In the genomic region with DNA sequence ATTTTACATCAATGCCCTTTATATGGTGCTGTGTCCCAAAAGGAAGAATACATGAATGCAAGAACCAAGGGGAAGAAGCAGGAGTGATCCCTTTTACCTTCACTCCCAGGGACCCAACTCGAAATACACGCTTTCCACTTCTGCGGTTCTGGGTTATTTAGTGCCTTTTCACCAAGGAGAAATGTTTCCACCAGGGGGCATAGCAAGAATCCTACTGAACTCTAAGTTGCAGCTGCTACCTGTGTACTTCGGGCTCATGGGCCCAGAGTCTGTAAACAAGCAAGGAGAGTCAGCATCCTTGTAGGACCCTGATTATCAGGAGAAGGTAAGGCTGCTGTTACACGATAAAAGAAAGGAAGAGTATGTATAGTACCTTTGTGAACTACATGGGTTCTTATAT, we compare ENCODE assay signal across 8 cellular contexts. TPM values are rescaled to one million over a fixed set of nuclear protein-coding genes. Genes with fewer than 3 reads are reported as not detected.
DNase-seq lines count a peak whose midpoint lies in the region; ATAC-seq and TF ChIP-seq lines count a peak whose summit lies in the region.

No MANE protein-coding gene starts in this region.

- no peak overlapping the region for H3K27ac Mint-ChIP-seq in Calu3 (ENCODE audit: unreplicated experiment)

- ATAC-seq in esophagus mucosa = no peak

- TF ChIP-seq CTCF in Calu3 (IDR thresholded peaks at IDR 0.05; ENCODE audit: unreplicated experiment) (peak; percentile 76), liver (IDR thresholded peaks at IDR 0.05; ENCODE audit: low read depth, low read length, missing input control) (peak; percentile 47)

- no peak overlapping the region for H3K4me3 Mint-ChIP-seq in Calu3 (ENCODE audit: low read depth, unreplicated experiment)

- no peaks in the 10 kb centered on the region for H3K4me1 ChIP-seq in liver (ENCODE audit: control insufficient read depth in 4 of 4, insufficient read depth in 4 of 4, low read length in 3 of 4)

- H3K36me3 ChIP-seq in liver (ENCODE audit: control insufficient read depth in 4 of 4, insufficient read depth in 3 of 4, low read depth in 1 of 4, low read length in 3 of 4) = no peaks in the 10 kb centered on the region

- H3K27ac ChIP-seq in liver (ENCODE audit: low read depth in 1 of 2, low read length in 2 of 2) = no peak overlapping the region

- 56% methylated on average over 5 of the region's 5 CpGs for WGBS in liver

- no peak overlapping the region for H3K9ac ChIP-seq in liver (ENCODE audit: low read depth in 1 of 2, low read length in 2 of 2)

- no peak overlapping the region for H3K4me3 ChIP-seq in liver (ENCODE audit: low read depth in 1 of 3, low read length in 3 of 3)

- H3K36me3 Mint-ChIP-seq in Calu3 (ENCODE audit: insufficient read depth, unreplicated experiment) = no peaks in the 10 kb centered on the region

- no peaks in the 10 kb centered on the region for H3K9me3 Mint-ChIP-seq in Calu3 (ENCODE audit: low read depth, unreplicated experiment)

- H3K4me1 Mint-ChIP-seq in Calu3 (ENCODE audit: low read depth, unreplicated experiment) = no peaks in the 10 kb centered on the region

- H3K27me3 Mint-ChIP-seq in Calu3 (ENCODE audit: unreplicated experiment) = no peaks in the 10 kb centered on the region

- H3K27me3 ChIP-seq in liver (ENCODE audit: control insufficient read depth in 4 of 4, insufficient read depth in 4 of 4, low read length in 3 of 4) = no peaks in the 10 kb centered on the region

- CTCF ChIA-PET in Calu3 (lab: Charles Lee) = interaction anchor here (1.0 to 2.0 kb wide), 6 partner anchors 10 to 114 kb away, joined by 3 to 15 read pairs (median 6); no protein-coding TSS in a partner anchor

- peaks cover 0 to 3% (median 0%) of the 10 kb centered on the region in 4 donors for H3K9me3 ChIP-seq in liver (ENCODE audit: control insufficient read depth in 4 of 4, low read length in 3 of 4)

- peak; percentile 65 for DNase-seq in Calu3
- DNase-seq in HT-29 (ENCODE audit: low spot score) = peak; percentile 61
- peak; percentile 69 for DNase-seq in amniotic epithelial cell (ENCODE audit: low read depth)
- no peak for DNase-seq in cerebellar cortex (ENCODE audit: low spot score)
- no peak for DNase-seq in activated T-cell treated with anti-CD3 and anti-CD28 coated beads, Interleukin-2, amount 50 U/mL, for 48 hours
- DNase-seq in activated CD8-positive, alpha-beta memory T cell treated with anti-CD3 and anti-CD28 coated beads, Interleukin-2, amount 50 U/mL, for 4 hours = no peak

- peak; percentile 64 to 84 for TF ChIP-seq RAD21 in liver (IDR thresholded peaks at IDR 0.05)

- intact Hi-C loops in Calu3 (cut with micrococcal nuclease; ENCODE audit: unreplicated experiment) = loop anchor here (1.0 to 2.0 kb wide), 2 partner anchors 95 to 115 kb away; no protein-coding TSS in a partner anchor

- no TSS peak for BruUV-seq in Calu3 (replicated peaks; lab: Mats Ljungman, UMichigan)

TF ChIP-seq in liver, 16 proteins besides CTCF, POLR2A, EP300 and RAD21:
- no peak for TF ChIP-seq JUND (IDR thresholded peaks at IDR 0.05)
- TF ChIP-seq NR2F2 (IDR thresholded peaks at IDR 0.05) = no peak
- TF ChIP-seq, protein P1, sequence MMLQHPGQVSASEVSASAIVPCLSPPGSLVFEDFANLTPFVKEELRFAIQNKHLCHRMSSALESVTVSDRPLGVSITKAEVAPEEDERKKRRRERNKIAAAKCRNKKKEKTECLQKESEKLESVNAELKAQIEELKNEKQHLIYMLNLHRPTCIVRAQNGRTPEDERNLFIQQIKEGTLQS (IDR thresholded peaks at IDR 0.05) = no peak
- TF ChIP-seq YY1 (IDR thresholded peaks at IDR 0.05) = no peak
- TF ChIP-seq, protein P2, sequence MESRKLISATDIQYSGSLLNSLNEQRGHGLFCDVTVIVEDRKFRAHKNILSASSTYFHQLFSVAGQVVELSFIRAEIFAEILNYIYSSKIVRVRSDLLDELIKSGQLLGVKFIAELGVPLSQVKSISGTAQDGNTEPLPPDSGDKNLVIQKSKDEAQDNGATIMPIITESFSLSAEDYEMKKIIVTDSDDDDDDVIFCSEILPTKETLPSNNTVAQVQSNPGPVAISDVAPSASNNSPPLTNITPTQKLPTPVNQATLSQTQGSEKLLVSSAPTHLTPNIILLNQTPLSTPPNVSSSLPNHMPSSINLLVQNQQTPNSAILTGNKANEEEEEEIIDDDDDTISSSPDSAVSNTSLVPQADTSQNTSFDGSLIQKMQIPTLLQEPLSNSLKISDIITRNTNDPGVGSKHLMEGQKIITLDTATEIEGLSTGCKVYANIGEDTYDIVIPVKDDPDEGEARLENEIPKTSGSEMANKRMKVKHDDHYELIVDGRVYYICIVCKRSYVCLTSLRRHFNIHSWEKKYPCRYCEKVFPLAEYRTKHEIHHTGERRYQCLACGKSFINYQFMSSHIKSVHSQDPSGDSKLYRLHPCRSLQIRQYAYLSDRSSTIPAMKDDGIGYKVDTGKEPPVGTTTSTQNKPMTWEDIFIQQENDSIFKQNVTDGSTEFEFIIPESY (IDR thresholded peaks at IDR 0.05) = no peak
- no peak for TF ChIP-seq FOXA2 (IDR thresholded peaks at IDR 0.05)
- TF ChIP-seq, protein P3, sequence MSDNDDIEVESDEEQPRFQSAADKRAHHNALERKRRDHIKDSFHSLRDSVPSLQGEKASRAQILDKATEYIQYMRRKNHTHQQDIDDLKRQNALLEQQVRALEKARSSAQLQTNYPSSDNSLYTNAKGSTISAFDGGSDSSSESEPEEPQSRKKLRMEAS (IDR thresholded peaks at IDR 0.05) = no peak
- TF ChIP-seq HNF4A (conservative IDR thresholded peaks at IDR 0.05) = no peak
- no peak for TF ChIP-seq HNF4G (IDR thresholded peaks at IDR 0.05)
- no peak for TF ChIP-seq EGR1 (IDR thresholded peaks at IDR 0.05; ENCODE audit: low read depth in 2 of 2)

RNA-seq across cellular contexts. Expression of a gene that starts 45.7 kb away (rescaled TPM):
- total RNA-seq in Calu3 (2022) (21.4 and 26.6 TPM in 2 replicates), liver (1 to 10 TPM; 2.1 to 3.6 TPM), esophagus mucosa (5.1 TPM)
- 0.81 and 2.3 TPM in 2 replicates for total RNA-seq in HT-29 (2014; rRNA removed; shearing (Covaris generic))
- polyA plus RNA-seq in liver = 1 to 10 TPM in 1 of 2 donors, under 1 TPM in 1; 0.35 to 1.3 TPM

Comparison
In these comparisons a context has a peak if more than half of its experiments do, and no peak if none do; other contexts are left out.
1. DNase-seq: peak in Calu3 (single experiment), HT-29 (single experiment) and amniotic epithelial cell (single experiment); none in cerebellar cortex (single experiment), activated T-cell treated with anti-CD3 and anti-CD28 coated beads, Interleukin-2, amount 50 U/mL, for 48 hours (0 of 2) and activated CD8-positive, alpha-beta memory T cell treated with anti-CD3 and anti-CD28 coated beads, Interleukin-2, amount 50 U/mL, for 4 hours (single experiment).